10 cellular contexts compared by ENCODE assay signal in genomic region chr11:130163346-130164220, GRCh38. TPM values are rescaled to one million over a fixed set of nuclear protein-coding genes. Genes with fewer than 3 reads are reported as not detected.
DNase-seq lines count a peak whose midpoint lies in the region; ATAC-seq and TF ChIP-seq lines count a peak whose summit lies in the region.
"Had no signal": no experiment of that assay in that cellular context is flagged by ENCODE, and none has a peak within 500 bp of the region (broad histone marks: within the 10 kb centered on the region; RNA-seq: fewer than 3 reads in every experiment).

No MANE protein-coding gene starts in this region.

- H3K9me3 ChIP-seq in AG04450 (ENCODE audit: control insufficient read depth, insufficient read depth, low read length) (no peaks in the 10 kb centered on the region), Karpas-422 (ENCODE audit: low read length) (no peaks in the 10 kb centered on the region), SU-DHL-6 (ENCODE audit: insufficient read depth, low read length) (no peaks in the 10 kb centered on the region), vagina (no peaks in the 10 kb centered on the region)

- no peak for TF ChIP-seq POLR2A in vagina (IDR thresholded peaks at IDR 0.05)

- H3K4me2 ChIP-seq in Karpas-422 (ENCODE audit: low read depth, low read length, poor library complexity, severe bottlenecking) (no peak overlapping the region), SU-DHL-6 (ENCODE audit: low read depth, low read length, poor library complexity, severe bottlenecking) (peak overlapping the region; percentile 98)

- CTCF ChIA-PET in AG04450 (lab: Charles Lee), result no interaction called here

- POLR2A ChIA-PET in AG04450 (lab: Yijun Ruan, JAX), result no interaction called here

- no peak for ATAC-seq in stimulated activated naive CD8-positive, alpha-beta T cell treated with anti-CD3 and anti-CD28 coated beads, Interleukin-15, Interleukin-2, amounts not matched to agents 100 U/mL and 50 U/mL, for 24 hours
- ATAC-seq in GM18517 (IDR thresholded peaks at IDR 0.05; ENCODE audit: unreplicated experiment) (no peak), GM19467 (IDR thresholded peaks at IDR 0.05; ENCODE audit: unreplicated experiment) (no peak)

- peak; percentile 11; the same call in 1 of the 2 replicates for TF ChIP-seq CTCF in AG04450 (IDR thresholded peaks at IDR 0.05; ENCODE audit: low read depth, low read length)
- no peak for TF ChIP-seq CTCF in SU-DHL-6 (IDR thresholded peaks at IDR 0.05; ENCODE audit: insufficient read depth, low read length, poor library complexity, severe bottlenecking)
- peak; percentile 15 for TF ChIP-seq CTCF in kidney epithelial cell (IDR thresholded peaks at IDR 0.05; ENCODE audit: insufficient read depth, low read length, poor library complexity, severe bottlenecking)
- no peak for TF ChIP-seq CTCF in vagina (IDR thresholded peaks at IDR 0.05)

- H3F3A ChIP-seq in SU-DHL-6 (ENCODE audit: insufficient read depth), result peaks cover 44% of the 10 kb centered on the region

- intact Hi-C loops in vagina (cut with DNase I), result no loop called here

- no peak overlapping the region for H3K4me3 ChIP-seq in AG04450 (ENCODE audit: low read depth, low read length)
- H3K4me3 ChIP-seq in Karpas-422 (ENCODE audit: low read length), result no peak overlapping the region
- H3K4me3 ChIP-seq in SU-DHL-6 (ENCODE audit: insufficient read depth, low read length, poor library complexity, severe bottlenecking), result no peak overlapping the region
- no peak overlapping the region for H3K4me3 ChIP-seq in kidney epithelial cell (ENCODE audit: low read depth, low read length)
- no peak overlapping the region for H3K4me3 ChIP-seq in vagina

- no peaks in the 10 kb centered on the region for H3K36me3 ChIP-seq in Karpas-422 (ENCODE audit: insufficient read depth, low read length)
- H3K36me3 ChIP-seq in SU-DHL-6 (ENCODE audit: low read length), result no peaks in the 10 kb centered on the region
- no peaks in the 10 kb centered on the region for H3K36me3 ChIP-seq in kidney epithelial cell (ENCODE audit: control insufficient read depth, insufficient read depth, low read length)
- no peaks in the 10 kb centered on the region for H3K36me3 ChIP-seq in vagina

- H3K27me3 ChIP-seq in AG04450 (ENCODE audit: control insufficient read depth, insufficient read depth, low read length) (peaks cover 40% of the 10 kb centered on the region), Karpas-422 (ENCODE audit: low read length) (no peaks in the 10 kb centered on the region), SU-DHL-6 (ENCODE audit: low read length) (no peaks in the 10 kb centered on the region), kidney epithelial cell (ENCODE audit: control insufficient read depth, insufficient read depth, low read length) (peaks cover 31% of the 10 kb centered on the region), vagina (no peaks in the 10 kb centered on the region)

- H3K27ac ChIP-seq in AG04450 (ENCODE audit: low read depth, low read length) (no peak overlapping the region), Karpas-422 (ENCODE audit: low read length) (no peak overlapping the region), SU-DHL-6 (ENCODE audit: low read depth, low read length) (peak overlapping the region; percentile 78), vagina (no peak overlapping the region)

- H3K9ac ChIP-seq in Karpas-422 (ENCODE audit: low read length), result no peak overlapping the region
- peak overlapping the region; percentile 96 for H3K9ac ChIP-seq in SU-DHL-6 (ENCODE audit: low read length)

- no peaks in the 10 kb centered on the region for H3K9me2 ChIP-seq in Karpas-422 (replicated peaks; ENCODE audit: insufficient read depth, low read length)
- H3K9me2 ChIP-seq in SU-DHL-6 (replicated peaks; ENCODE audit: insufficient read depth, low read length), result no peaks in the 10 kb centered on the region

- H3K4me1 ChIP-seq in Karpas-422 (ENCODE audit: low read length) (peaks cover 5% of the 10 kb centered on the region; the same call in 1 of the 2 replicates), vagina (peaks cover 24% of the 10 kb centered on the region)

- H3K79me2 ChIP-seq in Karpas-422 (ENCODE audit: low read length), result no peaks in the 10 kb centered on the region
- peaks cover 83% of the 10 kb centered on the region for H3K79me2 ChIP-seq in SU-DHL-6 (ENCODE audit: insufficient read depth, low read length)

- H4K20me1 ChIP-seq in Karpas-422 (ENCODE audit: insufficient read depth, low read depth, low read length) (no peaks in the 10 kb centered on the region), SU-DHL-6 (ENCODE audit: low read depth, low read length) (no peaks in the 10 kb centered on the region)

- no peak overlapping the region for H2AFZ ChIP-seq in Karpas-422 (ENCODE audit: low read length)
- no peak overlapping the region for H2AFZ ChIP-seq in SU-DHL-6 (ENCODE audit: low read depth, low read length, severe bottlenecking)

- DNase-seq in AG04450 (ENCODE audit: low read depth, low spot score) (no peak), Karpas-422 (peak; percentile 47), kidney epithelial cell (ENCODE audit: low read depth) (no peak), vagina (ENCODE audit: extremely low spot score in 2 of 2) (no peak)
- DNase-seq in stimulated activated naive CD8-positive, alpha-beta T cell treated with anti-CD3 and anti-CD28 coated beads, Interleukin-15, Interleukin-2, amounts not matched to agents 100 U/mL and 50 U/mL, for 24 hours, result no peak
- DNase-seq: CD4-positive, alpha-beta T cell; NCI-H524 had no signal

RNA-seq across cellular contexts. Expression of gene ST14, which starts 4.0 kb away (rescaled TPM):
- polyA plus RNA-seq in AG04450 (2011; rRNA removed), result 0.10 TPM in 1 of 2 replicates, not detected in the other
- polyA minus RNA-seq in AG04450 (2011; rRNA and poly(A)+ RNA removed), result not detected in 2 replicates
- 0.18 and 0.30 TPM in 2 replicates for total RNA-seq in Karpas-422 (2014; rRNA removed; shearing (Covaris generic); ENCODE audit: low replicate concordance)
- total RNA-seq in kidney epithelial cell (93.0 and 98.4 TPM in 2 replicates), vagina (43.2 TPM)

Comparison
In these comparisons a context has a peak if more than half of its experiments do, and no peak if none do; other contexts are left out.
1. CTCF ChIP-seq: peak in AG04450 (single experiment) and kidney epithelial cell (single experiment); none in SU-DHL-6 (single experiment) and vagina (0 of 3).
2. RNA of gene ST14, which starts 4.0 kb away (total RNA-seq): 93.0 to 98.4 TPM in kidney epithelial cell and 43.2 TPM in vagina (single experiment); 0.18 to 0.30 TPM in Karpas-422; every median in the first group is over 10 times any median in the second.